In genomic region chr14:100994082-100994481, GRCh38 we compare ENCODE assay signal across 24 cellular contexts.
DNase-seq lines count a peak whose midpoint lies in the region; ATAC-seq and TF ChIP-seq lines count a peak whose summit lies in the region.
"Had no signal": no experiment of that assay in that cellular context is flagged by ENCODE, and none has a peak within 500 bp of the region (broad histone marks: within the 10 kb centered on the region; RNA-seq: fewer than 3 reads in every experiment).

No MANE protein-coding gene starts in this region.

- peak overlapping the region; percentile 21; the same call in 1 of the 2 replicates for H3K4me2 ChIP-seq in PC-3 (ENCODE audit: low read length)
- H3K4me2 ChIP-seq: hepatocyte had no signal

- DNase-seq in EH (ENCODE audit: low read depth): peak; percentile 50
- peak; percentile 75 for DNase-seq in PC-3
- peak; percentile 56 for DNase-seq in epithelial cell of esophagus (ENCODE audit: low read depth)
- peak; percentile 36 for DNase-seq in renal cortical epithelial cell (ENCODE audit: low read depth)
- DNase-seq in thyroid gland: no peak
- DNase-seq: activated CD4-positive, alpha-beta memory T cell treated with anti-CD3 and anti-CD28 coated beads for 36 hours; activated effector memory CD4-positive, alpha-beta T cell treated with anti-CD3 and anti-CD28 coated beads, Interleukin-2, amount 50 U/mL, for 16 hours; activated naive CD8-positive, alpha-beta T cell treated with anti-CD3 and anti-CD28 coated beads, Interleukin-2, amount 50 U/mL, for 24 hours; activated T-cell treated with anti-CD3 and anti-CD28 coated beads for 4 hours; body of pancreas; CD4-positive, alpha-beta memory T cell; DMS53; immature natural killer cell; MG63; NCI-H1417 treated with DMSO at 0.1 percent for 48 hours; NCI-H2107; right lobe of liver; stimulated activated CD4-positive, alpha-beta T cell treated with anti-CD3 and anti-CD28 coated beads, Interleukin-15, amount 100 ng/mL, for 24 hours; substantia nigra had no signal

- ATAC-seq in PC-3 (peak; percentile 54), GM18867 (IDR thresholded peaks at IDR 0.05; ENCODE audit: unreplicated experiment) (no peak), HG03139 (IDR thresholded peaks at IDR 0.05; ENCODE audit: unreplicated experiment) (no peak)
- ATAC-seq: activated naive CD8-positive, alpha-beta T cell treated with anti-CD3 and anti-CD28 coated beads, Interleukin-2, amount 50 U/mL, for 24 hours; body of pancreas; right lobe of liver; WTC11 had no signal

- H3K27ac ChIP-seq in PC-3 (ENCODE audit: low read length): peak overlapping the region; percentile 69
- no peak overlapping the region for H3K27ac ChIP-seq in thyroid gland
- H3K27ac ChIP-seq: body of pancreas, hepatocyte, parathyroid adenoma, right lobe of liver had no signal

- H3F3A ChIP-seq in PC-3 (ENCODE audit: low read length, unreplicated experiment): no peaks in the 10 kb centered on the region

- H3K4me1 ChIP-seq in PC-3 (ENCODE audit: insufficient read depth, low read length) (peaks cover 30% of the 10 kb centered on the region), thyroid gland (no peaks in the 10 kb centered on the region)
- H3K4me1 ChIP-seq: body of pancreas, parathyroid adenoma, right lobe of liver had no signal

- H3K9me3 ChIP-seq in PC-3 (ENCODE audit: low read length): no peaks in the 10 kb centered on the region
- H3K9me3 ChIP-seq in thyroid gland: no peaks in the 10 kb centered on the region
- H3K9me3 ChIP-seq: body of pancreas, MG63, right lobe of liver had no signal

- no peak overlapping the region for H2AFZ ChIP-seq in PC-3 (ENCODE audit: low read length)
- H2AFZ ChIP-seq: hepatocyte, parathyroid adenoma had no signal

- no peaks in the 10 kb centered on the region for H3K36me3 ChIP-seq in PC-3 (ENCODE audit: low read depth, low read length)
- H3K36me3 ChIP-seq in thyroid gland: no peaks in the 10 kb centered on the region
- H3K36me3 ChIP-seq: MG63, right lobe of liver had no signal

- no peaks in the 10 kb centered on the region for H3K79me2 ChIP-seq in PC-3 (ENCODE audit: low read length)
- H3K79me2 ChIP-seq: hepatocyte, parathyroid adenoma had no signal

- no peak overlapping the region for H3K4me3 ChIP-seq in PC-3 (ENCODE audit: low read length)
- H3K4me3 ChIP-seq in epithelial cell of esophagus (ENCODE audit: low read length): no peak overlapping the region
- H3K4me3 ChIP-seq in thyroid gland (replicated peaks in 1 of 3): no peak overlapping the region
- H3K4me3 ChIP-seq: body of pancreas, hepatocyte, MG63, right lobe of liver had no signal

- H3K27me3 ChIP-seq in PC-3 (ENCODE audit: low read length) (no peaks in the 10 kb centered on the region), thyroid gland (no peaks in the 10 kb centered on the region)
- H3K27me3 ChIP-seq: body of pancreas, hepatocyte, MG63, right lobe of liver had no signal

- 84 to 90% methylated on average over 5 of the region's 5 CpGs for WGBS in thyroid gland, 2 donors

- H4K20me1 ChIP-seq in PC-3 (ENCODE audit: low read length): no peaks in the 10 kb centered on the region

- intact Hi-C loops in PC-3 (cut with micrococcal nuclease) (no loop called here), thyroid gland (cut with DNase I) (no loop called here)

- no TSS peak for BruUV-seq in PC-3 (replicated peaks; lab: Mats Ljungman, UMichigan)

- peak overlapping the region; percentile 27; the same call in 1 of the 2 replicates for H3K9ac ChIP-seq in PC-3 (ENCODE audit: low read length)
- H3K9ac ChIP-seq: parathyroid adenoma had no signal

- POLR2A ChIA-PET in PC-3 (lab: Charles Lee; ENCODE audit: unreplicated experiment): no interaction called here

- CTCF ChIA-PET in PC-3 (lab: Charles Lee): no interaction called here

- TF ChIP-seq POLR2A in thyroid gland (IDR thresholded peaks at IDR 0.05): no peak

- TF ChIP-seq CTCF in PC-3 (conservative IDR thresholded peaks at IDR 0.05; ENCODE audit: low read depth, low read length) (no peak), epithelial cell of esophagus (IDR thresholded peaks at IDR 0.05; ENCODE audit: insufficient read depth, low read depth, low read length, missing control alignments) (no peak), thyroid gland (IDR thresholded peaks at IDR 0.05) (no peak)

- no peaks in the 10 kb centered on the region for H3K9me2 ChIP-seq in PC-3 (replicated peaks; ENCODE audit: low read length)

Comparison
In these comparisons a context has a peak if more than half of its experiments do, and no peak if none do; other contexts are left out.
1. DNase-seq: peak in EH (single experiment), PC-3 (single experiment), epithelial cell of esophagus (single experiment) and renal cortical epithelial cell (single experiment); none in thyroid gland (0 of 2).